Comparison of ENCODE assay signal across 10 cellular contexts in genomic region chr1:23478896-23479790, GRCh38. TPM values are rescaled to one million over a fixed set of nuclear protein-coding genes. Genes with fewer than 3 reads are reported as not detected.
DNase-seq lines count a peak whose midpoint lies in the region; ATAC-seq and TF ChIP-seq lines count a peak whose summit lies in the region.
"Had no signal": no experiment of that assay in that cellular context is flagged by ENCODE, and none has a peak within 500 bp of the region (broad histone marks: within the 10 kb centered on the region; RNA-seq: fewer than 3 reads in every experiment).

No MANE protein-coding gene starts in this region.

- DNase-seq in AG09319 (ENCODE audit: extremely low read depth, low read depth) = peak; percentile 75
- no peak for DNase-seq in Panc1 (ENCODE audit: low read depth, low spot score)
- peak; percentile 48 to 63 for DNase-seq in foreskin fibroblast
- peak; percentile 57 for DNase-seq in omental fat pad (ENCODE audit: low spot score)
- DNase-seq in NCI-H1417 treated with DMSO at 0.1 percent for 48 hours (lab: John Stamatoyannopoulos, UW) = no peak
- no peak for DNase-seq in GM19240 (ENCODE audit: insufficient read length, low spot score)
- DNase-seq in NK-92 (lab: John Stamatoyannopoulos, UW; ENCODE audit: unreplicated experiment) = no peak
- DNase-seq in DMS114 treated with DMSO at 0.1 percent for 48 hours (lab: John Stamatoyannopoulos, UW; ENCODE audit: unreplicated experiment) = no peak
- DNase-seq: CD8-positive, alpha-beta T cell had no signal

- CTCF ChIA-PET in Panc1 (lab: Charles Lee) = no interaction called here

- intact Hi-C loops in Panc1 (cut with micrococcal nuclease; ENCODE audit: unreplicated experiment) = no loop called here

- TF ChIP-seq CTCF in AG09319 (IDR thresholded peaks at IDR 0.05; ENCODE audit: low read depth, low read length) (no peak), Panc1 (IDR thresholded peaks at IDR 0.05) (no peak), foreskin fibroblast (IDR thresholded peaks at IDR 0.05; ENCODE audit: low read depth, low read length) (no peak), omental fat pad (IDR thresholded peaks at IDR 0.05) (no peak)

- H3K27me3 ChIP-seq in Panc1 (ENCODE audit: control insufficient read depth, insufficient read depth, low read length) = no peaks in the 10 kb centered on the region

- H3K27ac ChIP-seq in Panc1 (ENCODE audit: low read length) = peak overlapping the region; percentile 54; the same call in 1 of the 2 replicates
- H3K27ac ChIP-seq: SK-N-MC had no signal

- no TSS peak for BruUV-seq in Panc1 (replicated peaks; lab: Mats Ljungman, UMichigan)

- peaks cover 19% of the 10 kb centered on the region for H3K4me1 ChIP-seq in Panc1 (ENCODE audit: control insufficient read depth, insufficient read depth, low read length)

- ATAC-seq in Panc1 = no peak
- ATAC-seq in omental fat pad (ENCODE audit: low FRiP score) = peak; percentile 77
- ATAC-seq: CD8-positive, alpha-beta T cell had no signal

- H3K9me3 ChIP-seq in Panc1 (ENCODE audit: control insufficient read depth, insufficient read depth, low read depth, low read length) = no peaks in the 10 kb centered on the region

- in situ Hi-C loops in Panc1 (cut with HindIII; ENCODE audit: low pct_unique_long_range_greater_than_20kb, low sequenced_read_pairs) = no loop called here

- no peak overlapping the region for H3K4me3 ChIP-seq in Panc1 (ENCODE audit: low read depth in 2 of 2, low read length in 2 of 2)
- H3K4me3 ChIP-seq in foreskin fibroblast (ENCODE audit: low read depth in 1 of 2, low read length in 2 of 2) = no peak overlapping the region
- H3K4me3 ChIP-seq: SK-N-MC had no signal

- POLR2A ChIA-PET in Panc1 (lab: Charles Lee) = no interaction called here

- H3K36me3 ChIP-seq in Panc1 (ENCODE audit: control insufficient read depth, insufficient read depth, low read length) = no peaks in the 10 kb centered on the region

RNA-seq across cellular contexts. Expression of gene ASAP3, which starts 4.8 kb away (rescaled TPM):
- 17.9 TPM for total RNA-seq in Panc1 (2021; ENCODE audit: unreplicated experiment)
- 14.0 TPM for polyA plus RNA-seq in Panc1 (2012; ENCODE audit: insufficient read length)
- total RNA-seq in omental fat pad = 10 to 100 TPM; 30.6 to 71.7 (median 36.7) TPM

RNA-seq across cellular contexts. Expression of gene E2F2, which starts 51.9 kb away (rescaled TPM):
- total RNA-seq in Panc1 (2021; ENCODE audit: unreplicated experiment) = 9.5 TPM
- polyA plus RNA-seq in Panc1 (2012; ENCODE audit: insufficient read length) = 3.1 TPM
- 1 to 10 TPM in 1 of 4 donors, under 1 TPM in 3; 0.31 to 1.5 (median 0.46) TPM for total RNA-seq in omental fat pad

RNA-seq across cellular contexts. Expression of gene TCEA3, which starts 54.6 kb away (rescaled TPM):
- total RNA-seq in Panc1 (2021; ENCODE audit: unreplicated experiment) = 8.3 TPM
- 17.2 TPM for polyA plus RNA-seq in Panc1 (2012; ENCODE audit: insufficient read length)
- 10 to 100 TPM in 1 of 4 donors, 1 to 10 TPM in 3; 5.0 to 13.2 (median 7.5) TPM for total RNA-seq in omental fat pad

Comparison
In these comparisons a context has a peak if more than half of its experiments do, and no peak if none do; other contexts are left out.
1. DNase-seq: peak in AG09319 (single experiment), foreskin fibroblast (2 of 2) and omental fat pad (single experiment); none in Panc1 (single experiment), NCI-H1417 treated with DMSO at 0.1 percent for 48 hours (single experiment), GM19240 (single experiment), NK-92 (single experiment) and DMS114 treated with DMSO at 0.1 percent for 48 hours (single experiment).